ENCODE assay signal across 24 cellular contexts in the genomic region with DNA sequence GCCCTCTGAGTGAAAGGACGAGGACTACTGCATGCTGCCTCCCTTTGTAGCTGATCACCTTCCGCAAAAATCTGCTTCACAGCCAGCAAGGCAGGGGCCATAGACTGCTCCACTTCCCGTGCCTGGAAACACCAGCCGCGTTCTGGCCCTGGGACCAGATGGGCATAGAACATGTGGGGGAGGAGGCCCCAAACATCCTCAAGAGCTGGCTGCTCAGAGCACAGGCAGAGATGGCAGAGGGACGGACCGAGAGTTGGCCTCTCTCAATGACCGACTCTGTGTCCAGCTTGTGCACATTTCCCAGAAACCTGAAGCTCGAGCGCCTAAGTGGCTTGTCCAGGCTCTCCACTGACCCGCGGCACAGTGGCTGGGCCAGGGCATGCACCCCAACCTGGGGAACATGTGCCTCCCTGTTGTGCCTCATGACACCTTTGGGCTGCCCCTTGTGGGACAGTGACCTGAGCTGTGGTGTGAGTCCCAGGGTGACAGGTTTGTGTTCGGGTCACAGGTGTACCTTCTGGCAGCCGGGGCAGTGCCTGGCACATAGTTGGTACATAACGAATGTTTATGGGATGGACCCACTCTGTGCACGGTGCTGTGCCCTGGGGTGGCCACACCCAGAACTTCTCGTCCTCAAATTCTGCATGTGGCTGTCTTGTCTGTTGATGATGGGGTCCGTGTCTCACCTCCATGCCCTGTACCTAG. TPM values are rescaled to one million over a fixed set of nuclear protein-coding genes. Genes with fewer than 3 reads are reported as not detected.
"Had no signal": no experiment of that assay in that cellular context is flagged by ENCODE, and none has a peak within 500 bp of the region (broad histone marks: within the 10 kb centered on the region; RNA-seq: fewer than 3 reads in every experiment).

No MANE protein-coding gene starts in this region.

- H3K4me1 Mint-ChIP-seq: activated CD4-positive, alpha-beta T cell treated with anti-CD3 and anti-CD28 coated beads, Interleukin-2, amount 10 ng/mL, durations not matched to agents 24 days and 14 days; T-cell had no signal

- H3K9me3 Mint-ChIP-seq: activated CD4-positive, alpha-beta T cell treated with anti-CD3 and anti-CD28 coated beads, Interleukin-2, amount 10 ng/mL, durations not matched to agents 24 days and 14 days; natural killer cell treated with Interleukin-12 subunit alpha and Interleukin-12 subunit beta and Interleukin-15 and Interleukin-18, amount 100 ng/mL, for 72 hours; T-cell; T-helper 2 cell treated with Interferon-gamma antibody and Interleukin-4, amounts not matched to agents 5 μg/mL and 100 μg/mL, for 36 hours; type B pancreatic cell had no signal

- H3K79me2 ChIP-seq: hepatocyte had no signal

- H3K27me3 ChIP-seq: cardiac muscle cell, ovary had no signal

- ATAC-seq: activated CD4-positive, CD25-positive, alpha-beta regulatory T cell treated with anti-CD3 and anti-CD28 coated beads, Interleukin-2, amount 50 U/mL, for 24 hours; activated CD8-positive, alpha-beta T cell treated with anti-CD3 and anti-CD28 coated beads, Interleukin-2, amount 10 ng/mL, durations not matched to agents 7 days and 5 days; foreskin keratinocyte; left ventricle myocardium superior; natural killer cell treated with Interleukin-12 subunit alpha and Interleukin-12 subunit beta and Interleukin-15 and Interleukin-18, amount 100 ng/mL, for 72 hours; T-cell had no signal

- H3K27ac ChIP-seq: cardiac muscle cell, foreskin keratinocyte, hepatocyte, neutrophil, ovary, prostate gland, thoracic aorta, VCaP had no signal

- H2AFZ ChIP-seq: hepatocyte had no signal

- H3K4me3 Mint-ChIP-seq: activated CD4-positive, alpha-beta T cell treated with anti-CD3 and anti-CD28 coated beads, Interleukin-2, amount 10 ng/mL, durations not matched to agents 24 days and 14 days; activated CD8-positive, alpha-beta T cell treated with anti-CD3 and anti-CD28 coated beads, Interleukin-2, amount 10 ng/mL, durations not matched to agents 7 days and 5 days; natural killer cell treated with Interleukin-12 subunit alpha and Interleukin-12 subunit beta and Interleukin-15 and Interleukin-18, amount 100 ng/mL, for 72 hours; T-cell; T-helper 2 cell treated with Interferon-gamma antibody and Interleukin-4, amounts not matched to agents 5 μg/mL and 100 μg/mL, for 36 hours; type B pancreatic cell had no signal

- H3K9me3 ChIP-seq: neutrophil, ovary, prostate gland, thoracic aorta had no signal

- H3K36me3 Mint-ChIP-seq: natural killer cell treated with Interleukin-12 subunit alpha and Interleukin-12 subunit beta and Interleukin-15 and Interleukin-18, amount 100 ng/mL, for 72 hours; T-cell; type B pancreatic cell had no signal

- H3K4me3 ChIP-seq: cardiac muscle cell, hepatocyte, ovary, prostate gland, thoracic aorta had no signal

- H3K27ac Mint-ChIP-seq: activated CD4-positive, alpha-beta T cell treated with anti-CD3 and anti-CD28 coated beads, Interleukin-2, amount 10 ng/mL, durations not matched to agents 24 days and 14 days; activated CD8-positive, alpha-beta T cell treated with anti-CD3 and anti-CD28 coated beads, Interleukin-2, amount 10 ng/mL, durations not matched to agents 7 days and 5 days; natural killer cell treated with Interleukin-12 subunit alpha and Interleukin-12 subunit beta and Interleukin-15 and Interleukin-18, amount 100 ng/mL, for 72 hours; T-cell; type B pancreatic cell had no signal

- H3K4me1 ChIP-seq: foreskin keratinocyte, prostate gland had no signal

- H3K27me3 Mint-ChIP-seq: activated CD4-positive, alpha-beta T cell treated with anti-CD3 and anti-CD28 coated beads, Interleukin-2, amount 10 ng/mL, durations not matched to agents 24 days and 14 days; natural killer cell treated with Interleukin-12 subunit alpha and Interleukin-12 subunit beta and Interleukin-15 and Interleukin-18, amount 100 ng/mL, for 72 hours had no signal

- DNase-seq: activated CD4-positive, alpha-beta T cell treated with anti-CD3 and anti-CD28 coated beads, Interleukin-2, amount 10 ng/mL, durations not matched to agents 24 days and 14 days; activated CD8-positive, alpha-beta T cell treated with anti-CD3 and anti-CD28 coated beads, Interleukin-2, amount 10 ng/mL, durations not matched to agents 7 days and 5 days; activated naive CD4-positive, alpha-beta T cell treated with Interleukin-2 at 50 U/mL for 16 hours; activated T-cell treated with anti-CD3 and anti-CD28 coated beads, Interleukin-2, amount 50 U/mL, for 1 hour; amygdala; dermis blood vessel endothelial cell; effector memory CD4-positive, alpha-beta T cell; foreskin keratinocyte; glutamatergic neuron; left ventricle myocardium superior; ovary; stimulated activated CD8-positive, alpha-beta memory T cell treated with anti-CD3 and anti-CD28 coated beads, Interleukin-4, amount 100 ng/mL, for 48 hours; stimulated activated naive CD4-positive, alpha-beta T cell; T-cell had no signal

- H3K4me2 ChIP-seq: hepatocyte had no signal

- H3K36me3 ChIP-seq: cardiac muscle cell, neutrophil, ovary, prostate gland, thoracic aorta had no signal

RNA-seq across cellular contexts. Expression of a gene that starts 9.2 kb away (rescaled TPM):
- total RNA-seq: activated CD4-positive, alpha-beta T cell treated with anti-CD3 and anti-CD28 coated beads, Interleukin-2, amount 10 ng/mL, durations not matched to agents 24 days and 14 days; activated CD8-positive, alpha-beta T cell treated with anti-CD3 and anti-CD28 coated beads, Interleukin-2, amount 10 ng/mL, durations not matched to agents 7 days and 5 days; natural killer cell treated with Interleukin-12 subunit alpha and Interleukin-12 subunit beta and Interleukin-15 and Interleukin-18, amount 100 ng/mL, for 72 hours; T-cell; thoracic aorta had no signal
